9 cellular contexts compared by ENCODE assay signal in the genomic region with DNA sequence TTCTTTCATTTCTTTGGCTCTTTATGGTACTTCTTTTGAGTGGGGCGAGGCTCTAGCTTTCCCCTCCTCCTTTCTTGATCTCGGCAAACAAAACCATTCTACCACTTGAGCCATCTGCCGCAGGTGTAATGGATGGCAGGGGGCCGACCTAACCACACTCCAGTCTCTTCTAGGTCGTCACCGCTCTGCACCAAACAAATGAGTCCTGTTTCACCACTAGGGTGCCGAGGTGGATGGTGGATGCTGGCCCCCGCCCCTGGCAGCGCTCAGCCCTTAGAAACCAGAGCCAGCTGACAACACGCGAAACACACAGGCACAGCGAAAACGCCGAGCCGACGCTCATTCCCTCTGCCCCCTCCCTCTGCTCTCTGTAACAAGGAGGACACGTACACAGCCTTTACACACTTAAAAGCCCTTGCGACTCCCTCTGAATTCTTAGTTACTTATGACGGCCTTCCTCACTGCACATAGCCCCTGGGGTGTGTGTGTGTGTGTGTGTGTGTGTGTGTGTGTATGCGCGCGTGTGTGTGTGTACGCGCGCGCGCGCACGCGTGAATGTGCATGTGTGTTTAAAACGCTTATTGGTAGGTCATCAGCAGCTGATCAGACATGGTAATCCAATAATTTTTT.
DNase-seq lines count a peak whose midpoint lies in the region; ATAC-seq, FAIRE-seq and TF ChIP-seq lines count a peak whose summit lies in the region.
"Had no signal": no experiment of that assay in that cellular context is flagged by ENCODE, and none has a peak within 500 bp of the region (broad histone marks: within the 10 kb centered on the region; RNA-seq: fewer than 3 reads in every experiment).

No MANE protein-coding gene starts in this region.

- CTCF ChIA-PET in HepG2 (lab: Yijun Ruan, JAX; ENCODE audit: low intra/inter-chr PET ratio, low total read pairs), result no interaction called here

- intact Hi-C loops in HepG2 (cut with micrococcal nuclease; ENCODE audit: unreplicated experiment), result no loop called here
- intact Hi-C loops in colonic mucosa (cut with DNase I), result no loop called here

- no peak overlapping the region for H3K4me3 ChIP-seq in AG09309 (ENCODE audit: control insufficient read depth, low read depth, low read length)
- H3K4me3 ChIP-seq in HepG2 (replicated peaks in 1 of 3; ENCODE audit: insufficient read depth in 1 of 3, low read depth in 2 of 3, low read length in 3 of 3), result no peak overlapping the region
- H3K4me3 ChIP-seq in colonic mucosa, result no peak overlapping the region
- H3K4me3 ChIP-seq: skin epidermis had no signal

- no peak for TF ChIP-seq RAD21 in HepG2 (CRISPR knock-in tag; IDR thresholded peaks at IDR 0.05)

- in situ Hi-C loops in HepG2 (cut with HindIII; ENCODE audit: extremely low pct_ligation_motif_present, low pct_unique_long_range_greater_than_20kb), result loop anchor here (25.0 kb wide), 1 partner anchor 1271 kb away; a partner anchor contains a TSS

- no peak overlapping the region for H3K27ac ChIP-seq in HepG2 (ENCODE audit: extremely low read length, insufficient read depth, low read length)
- H3K27ac ChIP-seq in colonic mucosa, result no peak overlapping the region
- H3K27ac ChIP-seq: skin epidermis had no signal

- no peak overlapping the region for H3K9ac ChIP-seq in HepG2 (ENCODE audit: insufficient read depth, low read depth, low read length)
- H3K9ac ChIP-seq in colonic mucosa (ENCODE audit: low read depth in 2 of 2, low read length in 2 of 2), result no peak overlapping the region

- H3K4me2 ChIP-seq in HepG2 (ENCODE audit: low read depth, low read length), result no peak overlapping the region

- H3K27me3 ChIP-seq in HepG2 (ENCODE audit: control insufficient read depth in 1 of 2, insufficient read depth in 2 of 2, low read length in 2 of 2) (peaks cover 2 to 75% of the 10 kb centered on the region in 2 experiments; a peak in 4 of 5 replicates), colonic mucosa (peaks cover 94% of the 10 kb centered on the region)

- ATAC-seq in GM18868 (IDR thresholded peaks at IDR 0.05; ENCODE audit: unreplicated experiment), result peak; percentile 78
- ATAC-seq in HG03571 (IDR thresholded peaks at IDR 0.05; ENCODE audit: unreplicated experiment), result peak; percentile 41
- peak; percentile 83 for ATAC-seq in HepG2

- BruUV-seq in HepG2 (replicated peaks; lab: Mats Ljungman, UMichigan), result no TSS peak

- H3K79me2 ChIP-seq in HepG2 (ENCODE audit: insufficient read depth, low read length), result no peaks in the 10 kb centered on the region

- 50% methylated on average over 25 of the region's 31 CpGs for WGBS in HepG2 (ENCODE audit: low lambda C conversion rate)

- FAIRE-seq in HepG2 (lab: Jason Lieb, UNC), result no peak

- DNase-seq in AG09309 (ENCODE audit: low read depth), result no peak
- DNase-seq in SHP77 treated with DMSO at 0.1 percent for 48 hours (lab: John Stamatoyannopoulos, UW), result peak; percentile 86
- DNase-seq in HepG2 (ENCODE audit: low spot score), result peak; percentile 5
- no peak for DNase-seq in SIG-M5 treated with dmso at 0.1 percent for 504 hours (lab: John Stamatoyannopoulos, UW; ENCODE audit: unreplicated experiment)
- no peak for DNase-seq in colonic mucosa
- no peak for DNase-seq in COLO829 (ENCODE audit: low spot score)

- no peaks in the 10 kb centered on the region for H3K4me1 ChIP-seq in HepG2 (ENCODE audit: insufficient read depth, low read length)
- no peaks in the 10 kb centered on the region for H3K4me1 ChIP-seq in colonic mucosa

- TF ChIP-seq EP300 in HepG2 (IDR thresholded peaks at IDR 0.05; ENCODE audit: low read depth in 2 of 2, low read length in 2 of 2) (no peak), HepG2 (CRISPR knock-in tag; IDR thresholded peaks at IDR 0.05; ENCODE audit: borderline replicate concordance) (no peak)

- POLR2A ChIA-PET in HepG2 (lab: Yijun Ruan, JAX), result no interaction called here

- no peak for TF ChIP-seq POLR2A in HepG2 (IDR thresholded peaks at IDR 0.05; ENCODE audit: insufficient read depth in 1 of 2, low read depth in 2 of 2, low read length in 2 of 2)

- H3K9me3 ChIP-seq in HepG2 (ENCODE audit: low read length) (no peaks in the 10 kb centered on the region), colonic mucosa (no peaks in the 10 kb centered on the region)

- TF ChIP-seq CTCF in AG09309 (IDR thresholded peaks at IDR 0.05; ENCODE audit: control insufficient read depth, insufficient read depth, low read depth, low read length, missing control alignments), result peak; percentile 9
- no peak for TF ChIP-seq CTCF in HepG2 (CRISPR knock-in tag; IDR thresholded peaks at IDR 0.05)
- no peak for TF ChIP-seq CTCF in colonic mucosa (IDR thresholded peaks at IDR 0.05)

- no peaks in the 10 kb centered on the region for H4K20me1 ChIP-seq in HepG2 (ENCODE audit: insufficient read depth, low read length)

- H3K36me3 ChIP-seq in HepG2 (replicated peaks in 1 of 2; ENCODE audit: control insufficient read depth in 1 of 2, insufficient read depth in 2 of 2, low read length in 2 of 2) (no peaks in the 10 kb centered on the region), colonic mucosa (no peaks in the 10 kb centered on the region)

- no peak overlapping the region for H2AFZ ChIP-seq in HepG2 (ENCODE audit: low read length)

TF ChIP-seq in HepG2, 621 proteins besides CTCF, POLR2A, EP300 and RAD21 (continues in another document):
- TF ChIP-seq DMAP1 (CRISPR knock-in tag; IDR thresholded peaks at IDR 0.05) (no peak), ZNF563 (CRISPR knock-in tag; IDR thresholded peaks at IDR 0.05) (no peak), KAT8 (CRISPR knock-in tag; IDR thresholded peaks at IDR 0.05) (no peak), SUZ12 (IDR thresholded peaks at IDR 0.05; ENCODE audit: low read depth, low read length) (no peak), YY1 (IDR thresholded peaks at IDR 0.05; ENCODE audit: insufficient read depth, insufficient replicate concordance, low read depth, low read length) (no peak), ZNF564 (CRISPR knock-in tag; IDR thresholded peaks at IDR 0.05) (no peak), SIN3B (IDR thresholded peaks at IDR 0.05; ENCODE audit: low read length) (no peak), ZNF260 (CRISPR knock-in tag; IDR thresholded peaks at IDR 0.05; ENCODE audit: borderline replicate concordance, low read depth) (no peak), TMF1 (CRISPR knock-in tag; IDR thresholded peaks at IDR 0.05; ENCODE audit: low read depth) (no peak), WIZ (CRISPR knock-in tag; IDR thresholded peaks at IDR 0.05) (no peak), ZNF788 (CRISPR knock-in tag; IDR thresholded peaks at IDR 0.05; ENCODE audit: borderline replicate concordance) (no peak), MXD4 (CRISPR knock-in tag; IDR thresholded peaks at IDR 0.05) (no peak), SRSF9 (IDR thresholded peaks at IDR 0.05; ENCODE audit: borderline replicate concordance, insufficient read depth, low read depth, low read length, poor library complexity, severe bottlenecking) (no peak), HNRNPH1 (optimal IDR thresholded peaks at IDR 0.05; ENCODE audit: low read depth, low read length) (no peak), ZFP90 (CRISPR knock-in tag; IDR thresholded peaks at IDR 0.05; ENCODE audit: borderline replicate concordance) (no peak), ZNF772 (CRISPR knock-in tag; IDR thresholded peaks at IDR 0.05) (no peak)
- TF ChIP-seq, protein P1, sequence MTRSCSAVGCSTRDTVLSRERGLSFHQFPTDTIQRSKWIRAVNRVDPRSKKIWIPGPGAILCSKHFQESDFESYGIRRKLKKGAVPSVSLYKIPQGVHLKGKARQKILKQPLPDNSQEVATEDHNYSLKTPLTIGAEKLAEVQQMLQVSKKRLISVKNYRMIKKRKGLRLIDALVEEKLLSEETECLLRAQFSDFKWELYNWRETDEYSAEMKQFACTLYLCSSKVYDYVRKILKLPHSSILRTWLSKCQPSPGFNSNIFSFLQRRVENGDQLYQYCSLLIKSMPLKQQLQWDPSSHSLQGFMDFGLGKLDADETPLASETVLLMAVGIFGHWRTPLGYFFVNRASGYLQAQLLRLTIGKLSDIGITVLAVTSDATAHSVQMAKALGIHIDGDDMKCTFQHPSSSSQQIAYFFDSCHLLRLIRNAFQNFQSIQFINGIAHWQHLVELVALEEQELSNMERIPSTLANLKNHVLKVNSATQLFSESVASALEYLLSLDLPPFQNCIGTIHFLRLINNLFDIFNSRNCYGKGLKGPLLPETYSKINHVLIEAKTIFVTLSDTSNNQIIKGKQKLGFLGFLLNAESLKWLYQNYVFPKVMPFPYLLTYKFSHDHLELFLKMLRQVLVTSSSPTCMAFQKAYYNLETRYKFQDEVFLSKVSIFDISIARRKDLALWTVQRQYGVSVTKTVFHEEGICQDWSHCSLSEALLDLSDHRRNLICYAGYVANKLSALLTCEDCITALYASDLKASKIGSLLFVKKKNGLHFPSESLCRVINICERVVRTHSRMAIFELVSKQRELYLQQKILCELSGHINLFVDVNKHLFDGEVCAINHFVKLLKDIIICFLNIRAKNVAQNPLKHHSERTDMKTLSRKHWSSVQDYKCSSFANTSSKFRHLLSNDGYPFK (CRISPR knock-in tag; IDR thresholded peaks at IDR 0.05; ENCODE audit: borderline replicate concordance), result no peak
- TF ChIP-seq, protein P2, sequence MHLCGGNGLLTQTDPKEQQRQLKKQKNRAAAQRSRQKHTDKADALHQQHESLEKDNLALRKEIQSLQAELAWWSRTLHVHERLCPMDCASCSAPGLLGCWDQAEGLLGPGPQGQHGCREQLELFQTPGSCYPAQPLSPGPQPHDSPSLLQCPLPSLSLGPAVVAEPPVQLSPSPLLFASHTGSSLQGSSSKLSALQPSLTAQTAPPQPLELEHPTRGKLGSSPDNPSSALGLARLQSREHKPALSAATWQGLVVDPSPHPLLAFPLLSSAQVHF (CRISPR knock-in tag; IDR thresholded peaks at IDR 0.05), result no peak

Comparison
In these comparisons a context has a peak if more than half of its experiments do, and no peak if none do; other contexts are left out.
1. DNase-seq: peak in SHP77 treated with DMSO at 0.1 percent for 48 hours (single experiment) and HepG2 (single experiment); none in AG09309 (single experiment), SIG-M5 treated with dmso at 0.1 percent for 504 hours (single experiment), colonic mucosa (single experiment) and COLO829 (single experiment).
2. Peak in every context shown above with its lines, with median percentiles within 50 percentile points of each other: ATAC-seq.